ENCODE assay signal across 8 cellular contexts in genomic region chr17:66667491-66668030, GRCh38.
A peak's percentile ranks its signal among the peaks of the same experiment; 100 is the strongest.
DNase-seq lines count a peak whose midpoint lies in the region; ATAC-seq and TF ChIP-seq lines count a peak whose summit lies in the region.

No MANE protein-coding gene starts in this region.

- no peak overlapping the region for H3K4me3 ChIP-seq in GM12865 (ENCODE audit: low read depth, low read length)
- no peak overlapping the region for H3K4me3 ChIP-seq in adrenal gland

- peaks cover 11 to 42% of the 10 kb centered on the region in 2 donors for H3K36me3 Mint-ChIP-seq in activated T-cell treated with anti-CD3 and anti-CD28 coated beads, Interleukin-2, amount 50 U/mL, for 72 hours (ENCODE audit: insufficient read depth in 2 of 2)

- peak; percentile 66 for DNase-seq in GM12865 (ENCODE audit: low read depth)
- peak in 4 of 5 donors; percentile 36 to 49 (median 40) for DNase-seq in T-helper 1 cell
- peak; percentile 76 to 85 for DNase-seq in activated T-cell treated with anti-CD3 and anti-CD28 coated beads, Interleukin-2, amount 50 U/mL, for 72 hours
- peak; percentile 79 for DNase-seq in stimulated activated CD4-positive, alpha-beta T cell treated with anti-CD3 and anti-CD28 coated beads, Interleukin-2, amount 100 ng/mL, for 4 hours (ENCODE audit: low read depth)
- no peak for DNase-seq in iPS-NIHi11 (ENCODE audit: low spot score)
- no peak for DNase-seq in adrenal gland
- DNase-seq in DMS53 treated with DMSO at 0.1 percent for 48 hours (lab: John Stamatoyannopoulos, UW; ENCODE audit: unreplicated experiment): no peak
- DNase-seq in NCI-H526 treated with DMSO at 0.1 percent for 48 hours (lab: John Stamatoyannopoulos, UW): no peak

- TF ChIP-seq CTCF in GM12865 (IDR thresholded peaks at IDR 0.05; ENCODE audit: insufficient read depth, low read depth, low read length, missing control alignments) (no peak), adrenal gland (IDR thresholded peaks at IDR 0.05) (no peak)

- no peak for TF ChIP-seq POLR2A in adrenal gland (IDR thresholded peaks at IDR 0.05)

- peak overlapping the region; percentile 9 for H3K27ac Mint-ChIP-seq in activated T-cell treated with anti-CD3 and anti-CD28 coated beads, Interleukin-2, amount 50 U/mL, for 72 hours

- peaks cover 0 to 3% of the 10 kb centered on the region in 2 donors for H3K9me3 Mint-ChIP-seq in activated T-cell treated with anti-CD3 and anti-CD28 coated beads, Interleukin-2, amount 50 U/mL, for 72 hours

- peaks cover 81% of the 10 kb centered on the region for H3K4me1 Mint-ChIP-seq in activated T-cell treated with anti-CD3 and anti-CD28 coated beads, Interleukin-2, amount 50 U/mL, for 72 hours (ENCODE audit: low read depth)

- H3K27me3 ChIP-seq in adrenal gland: no peaks in the 10 kb centered on the region

- intact Hi-C loops in adrenal gland (cut with DNase I): no loop called here

- no peaks in the 10 kb centered on the region for H3K36me3 ChIP-seq in adrenal gland (replicated peaks in 1 of 2)

- H3K4me3 Mint-ChIP-seq in activated T-cell treated with anti-CD3 and anti-CD28 coated beads, Interleukin-2, amount 50 U/mL, for 72 hours: peak overlapping the region; percentile 69 to 72

- H3K27me3 Mint-ChIP-seq in activated T-cell treated with anti-CD3 and anti-CD28 coated beads, Interleukin-2, amount 50 U/mL, for 72 hours (ENCODE audit: low read depth): no peaks in the 10 kb centered on the region

- ATAC-seq in activated T-cell treated with anti-CD3 and anti-CD28 coated beads, Interleukin-2, amount 50 U/mL, for 72 hours (replicated peaks in 1 of 2): peak; percentile 83 to 91

- H3K9me3 ChIP-seq in adrenal gland (replicated peaks in 1 of 3): no peaks in the 10 kb centered on the region

- no peaks in the 10 kb centered on the region for H3K4me1 ChIP-seq in adrenal gland (replicated peaks in 1 of 2)

- H3K27ac ChIP-seq in adrenal gland: no peak overlapping the region

- WGBS in adrenal gland, 4 donors: 80 to 93% (median 90%) methylated on average over 4 of the region's 4 CpGs

Comparison
In these comparisons a context has a peak if more than half of its experiments do, and no peak if none do; other contexts are left out.
1. DNase-seq: peak in GM12865 (single experiment), T-helper 1 cell (4 of 5), activated T-cell treated with anti-CD3 and anti-CD28 coated beads, Interleukin-2, amount 50 U/mL, for 72 hours (2 of 2) and stimulated activated CD4-positive, alpha-beta T cell treated with anti-CD3 and anti-CD28 coated beads, Interleukin-2, amount 100 ng/mL, for 4 hours (single experiment); none in iPS-NIHi11 (single experiment), adrenal gland (0 of 7), DMS53 treated with DMSO at 0.1 percent for 48 hours (single experiment) and NCI-H526 treated with DMSO at 0.1 percent for 48 hours (single experiment).